1 cellular context compared by ENCODE assay signal in genomic region chr10:31030800-31031199, GRCh38.
TF ChIP-seq lines count a peak whose summit lies in the region.

No MANE protein-coding gene starts in this region.

TF ChIP-seq in HCT116, 20 proteins besides CTCF, POLR2A, EP300 and RAD21 (continued from another document):
- TF ChIP-seq ZBTB33 (IDR thresholded peaks at IDR 0.05; ENCODE audit: extremely low read depth, insufficient replicate concordance, low read length), result no peak
- no peak for TF ChIP-seq FOSL1 (IDR thresholded peaks at IDR 0.05; ENCODE audit: low read depth)
- TF ChIP-seq SP1 (IDR thresholded peaks at IDR 0.05; ENCODE audit: low read depth), result no peak
- no peak for TF ChIP-seq ELF1 (IDR thresholded peaks at IDR 0.05; ENCODE audit: borderline replicate concordance, low read depth)
